9 cellular contexts compared by ENCODE assay signal in the genomic region with DNA sequence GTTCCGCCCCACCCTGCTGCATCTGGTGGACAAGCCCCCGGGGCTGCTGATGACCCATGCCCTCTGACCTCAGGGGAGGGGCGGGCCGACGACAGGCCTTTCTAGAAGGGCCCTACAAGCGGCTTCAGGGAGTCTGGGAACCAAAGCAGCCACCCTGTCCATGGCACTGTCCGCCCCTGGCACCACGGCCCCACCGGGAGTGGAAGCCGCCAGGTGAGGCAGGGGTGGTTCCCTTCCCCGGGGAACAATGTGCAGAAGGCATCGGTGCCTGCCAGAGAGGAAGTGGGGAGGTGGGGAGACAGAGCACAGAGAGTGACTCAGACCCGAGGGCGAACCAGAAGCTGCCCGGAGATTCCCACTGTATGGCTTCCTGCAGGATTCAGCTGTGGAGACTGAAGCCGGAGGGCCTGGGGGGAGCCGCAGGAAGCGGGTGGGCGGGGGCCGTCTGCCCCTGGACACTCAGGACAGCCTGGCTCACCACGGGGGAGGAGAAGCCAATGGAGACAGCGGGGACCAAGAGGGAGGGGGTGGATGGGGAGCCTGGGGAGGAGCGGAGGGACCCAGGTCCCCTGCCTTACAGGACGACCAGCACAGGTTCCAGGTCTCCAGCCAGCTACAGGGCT.
DNase-seq lines count a peak whose midpoint lies in the region; ATAC-seq lines count a peak whose summit lies in the region.
"Had no signal": no experiment of that assay in that cellular context is flagged by ENCODE, and none has a peak within 500 bp of the region (broad histone marks: within the 10 kb centered on the region; RNA-seq: fewer than 3 reads in every experiment).

No MANE protein-coding gene starts in this region.

- peak; percentile 11 for DNase-seq in stimulated activated CD4-positive, alpha-beta T cell treated with anti-CD3 and anti-CD28 coated beads, Interleukin-15, amount 100 ng/mL, for 24 hours
- no peak for DNase-seq in stimulated activated CD4-positive, alpha-beta T cell treated with anti-CD3 and anti-CD28 coated beads, Interleukin-1b, Interleukin-23, amount 100 ng/mL, for 48 hours
- peak; percentile 54 for DNase-seq in astrocyte of the hippocampus (ENCODE audit: low read depth, low spot score)
- DNase-seq in kidney tubule cell (ENCODE audit: low spot score) = peak; percentile 91
- DNase-seq in NOMO-1 (lab: John Stamatoyannopoulos, UW; ENCODE audit: unreplicated experiment in 2 of 2) = no peak
- no peak for DNase-seq in stimulated activated naive CD4-positive, alpha-beta T cell (lab: John Stamatoyannopoulos, UW)
- DNase-seq: KBM-7 had no signal

- ATAC-seq in GM21515 (IDR thresholded peaks at IDR 0.05; ENCODE audit: unreplicated experiment) (no peak), HG02763 (IDR thresholded peaks at IDR 0.05; ENCODE audit: unreplicated experiment) (no peak)

Comparison
In these comparisons a context has a peak if more than half of its experiments do, and no peak if none do; other contexts are left out.
1. DNase-seq: peak in stimulated activated CD4-positive, alpha-beta T cell treated with anti-CD3 and anti-CD28 coated beads, Interleukin-15, amount 100 ng/mL, for 24 hours (single experiment), astrocyte of the hippocampus (single experiment) and kidney tubule cell (single experiment); none in stimulated activated CD4-positive, alpha-beta T cell treated with anti-CD3 and anti-CD28 coated beads, Interleukin-1b, Interleukin-23, amount 100 ng/mL, for 48 hours (single experiment), NOMO-1 (0 of 2) and stimulated activated naive CD4-positive, alpha-beta T cell (0 of 6).